16 cellular contexts compared by ENCODE assay signal in the genomic region with DNA sequence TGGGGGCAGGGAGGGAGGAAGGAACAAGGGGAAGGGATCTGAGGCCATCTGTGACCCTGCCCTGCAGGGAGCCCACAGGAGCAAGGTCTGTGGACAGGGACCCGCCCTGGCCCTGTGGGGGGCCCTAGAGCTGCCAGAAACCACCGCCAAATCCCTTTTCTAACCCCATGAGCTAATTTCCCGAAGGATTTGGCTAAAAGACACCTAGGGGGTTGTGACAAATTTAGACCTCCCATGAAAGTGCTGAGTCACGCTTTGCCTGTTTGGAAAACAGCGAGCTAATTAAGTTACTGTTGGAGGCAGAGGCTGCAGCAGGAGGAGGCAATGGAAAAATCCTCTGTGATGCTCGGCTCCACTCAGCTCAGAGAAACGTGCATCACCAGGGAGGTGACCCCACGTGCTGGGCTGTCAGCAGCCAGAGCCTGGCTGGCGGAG. TPM values are rescaled to one million over a fixed set of nuclear protein-coding genes. Genes with fewer than 3 reads are reported as not detected.
DNase-seq lines count a peak whose midpoint lies in the region; ATAC-seq and TF ChIP-seq lines count a peak whose summit lies in the region.
"Had no signal": no experiment of that assay in that cellular context is flagged by ENCODE, and none has a peak within 500 bp of the region (broad histone marks: within the 10 kb centered on the region; RNA-seq: fewer than 3 reads in every experiment).

No MANE protein-coding gene starts in this region.

- H3K36me3 Mint-ChIP-seq in MCF 10A (ENCODE audit: insufficient read depth, unreplicated experiment) = no peaks in the 10 kb centered on the region
- peaks cover 10% of the 10 kb centered on the region for H3K36me3 Mint-ChIP-seq in glutamatergic neuron (ENCODE audit: unreplicated experiment)
- H3K36me3 Mint-ChIP-seq in activated naive CD4-positive, alpha-beta T cell treated with anti-CD3 and anti-CD28 coated beads, Interleukin-2, amount 10 ng/mL, durations not matched to agents 7 days and 5 days = no peaks in the 10 kb centered on the region

- BruUV-seq in MCF 10A (replicated peaks; lab: Mats Ljungman, UMichigan) = no TSS peak

- TF ChIP-seq RAD21 in SK-N-SH (IDR thresholded peaks at IDR 0.05; ENCODE audit: low read length) = no peak

- DNase-seq in MCF 10A (ENCODE audit: unreplicated experiment) (peak; percentile 54), breast epithelium (ENCODE audit: low spot score in 2 of 2) (no peak), SK-N-SH (peak; percentile 58), glutamatergic neuron (no peak), thyroid gland (peak; percentile 13 to 25)
- DNase-seq in activated effector memory CD4-positive, alpha-beta T cell treated with anti-CD3 and anti-CD28 coated beads, Interleukin-2, amount 50 U/mL, for 16 hours = no peak
- DNase-seq in activated naive CD4-positive, alpha-beta T cell treated with anti-CD3 and anti-CD28 coated beads, Interleukin-2, amount 10 ng/mL, durations not matched to agents 7 days and 5 days = no peak
- DNase-seq: activated CD4-positive, CD25-positive, alpha-beta regulatory T cell; effector CD4-positive, alpha-beta T cell; NCI-H1417 treated with DMSO at 0.1 percent for 48 hours; stimulated activated CD4-positive, alpha-beta T cell treated with anti-CD3 and anti-CD28 coated beads, Interleukin-2, amount 100 ng/mL, for 24 hours; stimulated activated naive CD8-positive, alpha-beta T cell treated with anti-CD3 and anti-CD28 coated beads, Interleukin-15, amount 100 ng/mL, for 72 hours had no signal

- TF ChIP-seq CTCF in MCF 10A (IDR thresholded peaks at IDR 0.05; ENCODE audit: unreplicated experiment) = no peak
- TF ChIP-seq CTCF in breast epithelium (IDR thresholded peaks at IDR 0.05) = no peak
- TF ChIP-seq CTCF in SK-N-SH (IDR thresholded peaks at IDR 0.05) = no peak
- TF ChIP-seq CTCF in glutamatergic neuron (IDR thresholded peaks at IDR 0.05; ENCODE audit: partially characterized antibody, unreplicated experiment) = no peak
- no peak for TF ChIP-seq CTCF in thyroid gland (IDR thresholded peaks at IDR 0.05)

- H3K4me1 ChIP-seq in breast epithelium (no peaks in the 10 kb centered on the region), SK-N-SH (ENCODE audit: control insufficient read depth in 1 of 2, insufficient read depth in 2 of 2, low read depth in 1 of 2, low read length in 1 of 2) (peaks cover 0 to 27% of the 10 kb centered on the region in 2 experiments; a peak in 3 of 4 replicates), thyroid gland (peaks cover 0 to 6% of the 10 kb centered on the region in 2 donors)

- H4K20me1 ChIP-seq in SK-N-SH (ENCODE audit: insufficient read depth) = no peaks in the 10 kb centered on the region

- no peaks in the 10 kb centered on the region for H3K9me2 ChIP-seq in SK-N-SH

- CTCF ChIA-PET in MCF 10A (lab: Yijun Ruan, JAX) (no interaction called here), SK-N-SH (lab: Yijun Ruan, JAX) (interaction anchor here (0.9 to 1.3 kb wide), 4 partner anchors 8 to 206 kb away, joined by 3 to 4 read pairs (median 4); no protein-coding TSS in a partner anchor)
- CTCF ChIA-PET in activated naive CD4-positive, alpha-beta T cell treated with anti-CD3 and anti-CD28 coated beads, Interleukin-2, amount 10 ng/mL, durations not matched to agents 7 days and 5 days (lab: Charles Lee) = no interaction called here

- TF ChIP-seq POLR2A in breast epithelium (IDR thresholded peaks at IDR 0.05) (no peak), thyroid gland (IDR thresholded peaks at IDR 0.05) (no peak)

- H3K9me3 Mint-ChIP-seq in MCF 10A (ENCODE audit: unreplicated experiment) = peaks cover 6% of the 10 kb centered on the region
- H3K9me3 Mint-ChIP-seq in glutamatergic neuron (ENCODE audit: unreplicated experiment) = peaks cover 5% of the 10 kb centered on the region
- peaks cover 1% of the 10 kb centered on the region for H3K9me3 Mint-ChIP-seq in activated naive CD4-positive, alpha-beta T cell treated with anti-CD3 and anti-CD28 coated beads, Interleukin-2, amount 10 ng/mL, durations not matched to agents 7 days and 5 days
- H3K9me3 Mint-ChIP-seq: stimulated activated naive CD8-positive, alpha-beta T cell treated with anti-CD3 and anti-CD28 coated beads, Interleukin-15, amount 100 ng/mL, for 72 hours had no signal

- intact Hi-C loops in MCF 10A (cut with micrococcal nuclease) (no loop called here), breast epithelium (cut with DNase I; ENCODE audit: low total_unique reads) (no loop called here), thyroid gland (cut with DNase I) (no loop called here)

- H3K36me3 ChIP-seq in breast epithelium (no peaks in the 10 kb centered on the region), SK-N-SH (replicated peaks in 1 of 2; ENCODE audit: control insufficient read depth in 1 of 2, insufficient read depth in 2 of 2, low read length in 1 of 2) (no peaks in the 10 kb centered on the region), thyroid gland (no peaks in the 10 kb centered on the region)

- 7% methylated on average over 7 of the region's 9 CpGs for WGBS in SK-N-SH (ENCODE audit: low lambda C conversion rate)
- 15 to 22% methylated on average over 5 to 9 of the region's 9 CpGs for WGBS in thyroid gland, 2 donors

- POLR2A ChIA-PET in MCF 10A (lab: Yijun Ruan, JAX) = no interaction called here
- POLR2A ChIA-PET in SK-N-SH (lab: Yijun Ruan, JAX) = interaction anchor here (1.3 to 1.7 kb wide), 2 partner anchors 10 to 20 kb away, joined by 3 to 6 read pairs; no protein-coding TSS in a partner anchor

- H3K79me2 ChIP-seq in SK-N-SH (ENCODE audit: insufficient read depth) = no peaks in the 10 kb centered on the region

- H3K9me3 ChIP-seq in breast epithelium = peaks cover 8 to 13% of the 10 kb centered on the region in 2 donors
- no peaks in the 10 kb centered on the region for H3K9me3 ChIP-seq in SK-N-SH
- H3K9me3 ChIP-seq in thyroid gland = no peaks in the 10 kb centered on the region

- H3K4me2 ChIP-seq in SK-N-SH = no peak overlapping the region

- no peak overlapping the region for H2AFZ ChIP-seq in SK-N-SH (ENCODE audit: low read depth)

- H3K4me3 Mint-ChIP-seq in MCF 10A (ENCODE audit: unreplicated experiment) = no peak overlapping the region
- H3K4me3 Mint-ChIP-seq in glutamatergic neuron (ENCODE audit: unreplicated experiment) = no peak overlapping the region
- no peak overlapping the region for H3K4me3 Mint-ChIP-seq in activated naive CD4-positive, alpha-beta T cell treated with anti-CD3 and anti-CD28 coated beads, Interleukin-2, amount 10 ng/mL, durations not matched to agents 7 days and 5 days
- H3K4me3 Mint-ChIP-seq: activated T-helper 1 cell treated with anti-CD3 and anti-CD28 coated beads, Interleukin-12 subunit alpha, Interleukin-12 subunit beta, Interleukin-2, Interleukin-4 antibody, amounts not matched to agents 30 ng/mL and 10 ng/mL and 1 ng/mL, durations not matched to agents 14 hours and 24 hours and 36 hours; stimulated activated naive CD8-positive, alpha-beta T cell treated with anti-CD3 and anti-CD28 coated beads, Interleukin-15, amount 100 ng/mL, for 72 hours had no signal

- H3K27ac ChIP-seq in breast epithelium = no peak overlapping the region
- H3K27ac ChIP-seq in SK-N-SH (ENCODE audit: low read depth in 2 of 2, low read length in 1 of 2) = peak overlapping the region in 1 of 2 experiments; percentile 84; a peak in 2 of 4 replicates
- no peak overlapping the region for H3K27ac ChIP-seq in thyroid gland
- H3K27ac ChIP-seq: HL-60 had no signal

- H3K4me1 Mint-ChIP-seq in MCF 10A (ENCODE audit: insufficient read depth, unreplicated experiment) = no peaks in the 10 kb centered on the region
- peaks cover 42% of the 10 kb centered on the region for H3K4me1 Mint-ChIP-seq in glutamatergic neuron (ENCODE audit: low read depth, unreplicated experiment)
- no peaks in the 10 kb centered on the region for H3K4me1 Mint-ChIP-seq in activated naive CD4-positive, alpha-beta T cell treated with anti-CD3 and anti-CD28 coated beads, Interleukin-2, amount 10 ng/mL, durations not matched to agents 7 days and 5 days
- H3K4me1 Mint-ChIP-seq: stimulated activated naive CD8-positive, alpha-beta T cell treated with anti-CD3 and anti-CD28 coated beads, Interleukin-15, amount 100 ng/mL, for 72 hours had no signal

- TF ChIP-seq EP300 in SK-N-SH (IDR thresholded peaks at IDR 0.05; ENCODE audit: borderline replicate concordance in 1 of 2, low read depth in 1 of 2, low read length in 1 of 2) = no peak

- H3K4me3 ChIP-seq in breast epithelium (no peak overlapping the region), SK-N-SH (ENCODE audit: low read depth in 2 of 2, low read length in 1 of 2) (no peak overlapping the region), thyroid gland (replicated peaks in 1 of 3) (no peak overlapping the region)

- no peak overlapping the region for H3K9ac ChIP-seq in SK-N-SH

- no peak overlapping the region for H3K27ac Mint-ChIP-seq in MCF 10A (ENCODE audit: low read depth, unreplicated experiment)
- peak overlapping the region; percentile 93 for H3K27ac Mint-ChIP-seq in glutamatergic neuron (ENCODE audit: unreplicated experiment)
- H3K27ac Mint-ChIP-seq in activated naive CD4-positive, alpha-beta T cell treated with anti-CD3 and anti-CD28 coated beads, Interleukin-2, amount 10 ng/mL, durations not matched to agents 7 days and 5 days = no peak overlapping the region
- H3K27ac Mint-ChIP-seq: activated T-helper 1 cell treated with anti-CD3 and anti-CD28 coated beads, Interleukin-12 subunit alpha, Interleukin-12 subunit beta, Interleukin-2, Interleukin-4 antibody, amounts not matched to agents 30 ng/mL and 10 ng/mL and 1 ng/mL, durations not matched to agents 14 hours and 24 hours and 36 hours had no signal

- H3K27me3 Mint-ChIP-seq in MCF 10A (ENCODE audit: insufficient read depth, unreplicated experiment) = no peaks in the 10 kb centered on the region
- H3K27me3 Mint-ChIP-seq in glutamatergic neuron (ENCODE audit: unreplicated experiment) = peaks cover 10% of the 10 kb centered on the region
- H3K27me3 Mint-ChIP-seq in activated naive CD4-positive, alpha-beta T cell treated with anti-CD3 and anti-CD28 coated beads, Interleukin-2, amount 10 ng/mL, durations not matched to agents 7 days and 5 days = no peaks in the 10 kb centered on the region

- no peak for ATAC-seq in HG03469 (IDR thresholded peaks at IDR 0.05; ENCODE audit: unreplicated experiment)
- ATAC-seq: Panc1; stimulated activated naive CD8-positive, alpha-beta T cell treated with anti-CD3 and anti-CD28 coated beads, Interleukin-15, amount 100 ng/mL, for 72 hours had no signal

- no peaks in the 10 kb centered on the region for H3F3A ChIP-seq in SK-N-SH (replicated peaks; ENCODE audit: insufficient read depth)

- H3K27me3 ChIP-seq in breast epithelium (peaks cover 0 to 46% of the 10 kb centered on the region in 2 donors), SK-N-SH (ENCODE audit: insufficient read depth) (no peaks in the 10 kb centered on the region), thyroid gland (no peaks in the 10 kb centered on the region)

TF ChIP-seq in SK-N-SH, 30 proteins besides CTCF, POLR2A, EP300 and RAD21 (continues in another document):
- TF ChIP-seq MXI1 (IDR thresholded peaks at IDR 0.05; ENCODE audit: low read depth, low read length) = peak; percentile 86; the same call in 1 of the 2 replicates
- no peak for TF ChIP-seq FOXM1 (IDR thresholded peaks at IDR 0.05; ENCODE audit: low read depth)

RNA-seq across cellular contexts. Expression of gene OLFM1, which starts 49.9 kb away (rescaled TPM):
- total RNA-seq in MCF 10A (2022) (not detected in 2 replicates), breast epithelium (10 to 100 TPM; 17.4 to 25.2 (median 22.1) TPM), glutamatergic neuron (ENCODE audit: unreplicated experiment) (387 TPM), thyroid gland (10 to 100 TPM in 3 of 4 donors, 1 to 10 TPM in 1; 7.2 to 25.8 (median 17.4) TPM)
- 13.3 and 15.9 TPM in 2 replicates for polyA plus RNA-seq in SK-N-SH (2012; rRNA removed)
- polyA plus RNA-seq in SK-N-SH (2012; cell fraction: cytosol; rRNA removed) = 16.6 and 17.2 TPM in 2 replicates
- 6.9 and 7.5 TPM in 2 replicates for polyA plus RNA-seq in SK-N-SH (2012; cell fraction: nucleus; rRNA removed)

Comparison
In these comparisons a context has a peak if more than half of its experiments do, and no peak if none do; other contexts are left out.
1. DNase-seq: peak in MCF 10A (single experiment), SK-N-SH (single experiment) and thyroid gland (2 of 2); none in breast epithelium (0 of 2), glutamatergic neuron (single experiment), activated effector memory CD4-positive, alpha-beta T cell treated with anti-CD3 and anti-CD28 coated beads, Interleukin-2, amount 50 U/mL, for 16 hours (single experiment) and activated naive CD4-positive, alpha-beta T cell treated with anti-CD3 and anti-CD28 coated beads, Interleukin-2, amount 10 ng/mL, durations not matched to agents 7 days and 5 days (single experiment).
2. RNA of gene OLFM1, which starts 49.9 kb away (total RNA-seq): 387 TPM in glutamatergic neuron (single experiment); 17.4 to 25.2 TPM in breast epithelium, 7.2 to 25.8 TPM in thyroid gland and not detected in MCF 10A; every median in the first group is over 10 times any median in the second.